In the genomic region with DNA sequence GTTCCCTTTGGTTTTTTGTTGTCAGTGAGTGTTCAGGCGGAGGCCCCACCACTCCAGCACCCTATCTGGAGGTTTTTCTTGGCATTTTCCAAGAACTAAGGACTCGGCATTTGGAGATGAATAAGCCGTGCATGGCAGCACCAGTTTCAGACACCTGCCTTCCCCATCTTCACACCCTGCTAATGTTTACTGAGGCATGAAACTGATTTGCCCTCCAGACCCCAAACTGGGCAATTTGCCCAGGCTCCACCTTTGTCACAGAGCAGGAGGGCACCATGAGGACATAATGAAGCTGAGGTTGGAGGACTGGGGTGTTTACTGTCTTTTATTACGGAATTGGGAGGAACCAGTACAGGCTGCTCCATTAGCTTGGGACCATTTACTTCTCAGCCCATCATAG, we compare ENCODE assay signal across 17 cellular contexts.
DNase-seq lines count a peak whose midpoint lies in the region; ATAC-seq lines count a peak whose summit lies in the region.
"Had no signal": no experiment of that assay in that cellular context is flagged by ENCODE, and none has a peak within 500 bp of the region (broad histone marks: within the 10 kb centered on the region; RNA-seq: fewer than 3 reads in every experiment).

No MANE protein-coding gene starts in this region.

- ATAC-seq in HG03039 (IDR thresholded peaks at IDR 0.05; ENCODE audit: unreplicated experiment) (no peak), HG02981 (IDR thresholded peaks at IDR 0.05; ENCODE audit: unreplicated experiment) (no peak)
- ATAC-seq: right cardiac atrium had no signal

- no peak overlapping the region for H3K4me3 ChIP-seq in mesendoderm (ENCODE audit: low read length)
- H3K4me3 ChIP-seq: neural progenitor cell, SJCRH30 had no signal

- no peak overlapping the region for H3K9ac ChIP-seq in mesendoderm (ENCODE audit: low read length)
- H3K9ac ChIP-seq: neural progenitor cell had no signal

- peaks cover 4% of the 10 kb centered on the region for H3K4me1 ChIP-seq in mesendoderm (ENCODE audit: control insufficient read depth, low read depth, low read length)
- H3K4me1 ChIP-seq: SJCRH30 had no signal

- H3K79me1 ChIP-seq in mesendoderm (ENCODE audit: low read length) = no peaks in the 10 kb centered on the region

- no peak overlapping the region for H3K4me2 ChIP-seq in mesendoderm (ENCODE audit: low read length)
- H3K4me2 ChIP-seq: neural progenitor cell had no signal

- no peak overlapping the region for H3K23ac ChIP-seq in mesendoderm (ENCODE audit: low read length)

- H4K5ac ChIP-seq in mesendoderm (ENCODE audit: low read length) = no peak overlapping the region

- no peak overlapping the region for H3K18ac ChIP-seq in mesendoderm (ENCODE audit: low read length)

- no peak overlapping the region for H2AK5ac ChIP-seq in mesendoderm (ENCODE audit: low read length)

- H4K8ac ChIP-seq in mesendoderm (ENCODE audit: low read depth, low read length) = no peak overlapping the region

- no peaks in the 10 kb centered on the region for H3K79me2 ChIP-seq in mesendoderm (ENCODE audit: control insufficient read depth, insufficient read depth, low read length)

- no peak overlapping the region for H2BK120ac ChIP-seq in mesendoderm (ENCODE audit: low read depth, low read length)

- peak; percentile 72 for DNase-seq in COLO668 (lab: John Stamatoyannopoulos, UW; ENCODE audit: unreplicated experiment)
- peak; percentile 3 for DNase-seq in HT-29 (ENCODE audit: low spot score)
- DNase-seq in NCI-H2107 treated with DMSO at 0.1 percent for 48 hours (lab: John Stamatoyannopoulos, UW; ENCODE audit: unreplicated experiment) = peak; percentile 89
- peak; percentile 23 for DNase-seq in glomerular visceral epithelial cell (ENCODE audit: extremely low spot score)
- no peak for DNase-seq in mesendoderm
- DNase-seq in SHP77 treated with DMSO at 0.1 percent for 48 hours (lab: John Stamatoyannopoulos, UW) = no peak
- DNase-seq: activated CD4-positive, CD25-positive, alpha-beta regulatory T cell; activated effector memory CD4-positive, alpha-beta T cell treated with Interleukin-2 at 50 U/mL for 16 hours; DMS 273 treated with DMSO at 0.1 percent for 48 hours; NCI-H226; SJCRH30; substantia nigra; T-helper 2 cell had no signal

- no peak overlapping the region for H3K56ac ChIP-seq in mesendoderm (ENCODE audit: low read length)

- no peaks in the 10 kb centered on the region for H3K27me3 ChIP-seq in mesendoderm (ENCODE audit: insufficient read depth, low read length, poor library complexity)
- H3K27me3 ChIP-seq: neural progenitor cell, SJCRH30 had no signal

- no peak overlapping the region for H3K4ac ChIP-seq in mesendoderm (ENCODE audit: low read depth, low read length)

- no peak overlapping the region for H3K27ac ChIP-seq in mesendoderm (ENCODE audit: low read depth, low read length)
- H3K27ac ChIP-seq: neural progenitor cell, SJCRH30 had no signal

- H2BK15ac ChIP-seq in mesendoderm (replicated peaks; ENCODE audit: low read depth) = no peak overlapping the region

- WGBS in mesendoderm (ENCODE audit: extremely low coverage, insufficient coverage, low lambda C conversion rate) = no CpG with 5 or more reads among the region's 4 CpGs

- H3K36me3 ChIP-seq in mesendoderm (ENCODE audit: control insufficient read depth, insufficient read depth, low read length) = no peaks in the 10 kb centered on the region
- H3K36me3 ChIP-seq: neural progenitor cell, SJCRH30 had no signal

- H2BK5ac ChIP-seq in mesendoderm (ENCODE audit: low read length) = no peak overlapping the region

Comparison
In these comparisons a context has a peak if more than half of its experiments do, and no peak if none do; other contexts are left out.
1. DNase-seq: peak in COLO668 (single experiment), HT-29 (single experiment), NCI-H2107 treated with DMSO at 0.1 percent for 48 hours (single experiment) and glomerular visceral epithelial cell (single experiment); none in mesendoderm (single experiment) and SHP77 treated with DMSO at 0.1 percent for 48 hours (single experiment).